Comparison of ENCODE assay signal across 8 cellular contexts in genomic region chr19:12782424-12783225, GRCh38. TPM values are rescaled to one million over a fixed set of nuclear protein-coding genes. Genes with fewer than 3 reads are reported as not detected.
DNase-seq lines count a peak whose midpoint lies in the region; ATAC-seq and TF ChIP-seq lines count a peak whose summit lies in the region.

No MANE protein-coding gene starts in this region.

- H3K27ac Mint-ChIP-seq in neural crest cell (ENCODE audit: unreplicated experiment) = peak overlapping the region; percentile 93
- H3K27ac Mint-ChIP-seq in stimulated activated naive CD8-positive, alpha-beta T cell treated with anti-CD3 and anti-CD28 coated beads, Interleukin-15, amount 100 ng/mL, for 72 hours = peak overlapping the region; percentile 90 to 95

- H3K9me3 Mint-ChIP-seq in neural crest cell = no peaks in the 10 kb centered on the region
- no peaks in the 10 kb centered on the region for H3K9me3 Mint-ChIP-seq in stimulated activated naive CD8-positive, alpha-beta T cell treated with anti-CD3 and anti-CD28 coated beads, Interleukin-15, amount 100 ng/mL, for 72 hours

- no peaks in the 10 kb centered on the region for H3K36me3 Mint-ChIP-seq in neural crest cell (ENCODE audit: low read depth)

- peak overlapping the region; percentile 90 for H3K4me3 Mint-ChIP-seq in neural crest cell
- peak overlapping the region; percentile 88 to 89 for H3K4me3 Mint-ChIP-seq in stimulated activated naive CD8-positive, alpha-beta T cell treated with anti-CD3 and anti-CD28 coated beads, Interleukin-15, amount 100 ng/mL, for 72 hours

- H3K27me3 Mint-ChIP-seq in neural crest cell (ENCODE audit: low read depth) = peaks cover 9% of the 10 kb centered on the region
- H3K27me3 Mint-ChIP-seq in stimulated activated naive CD8-positive, alpha-beta T cell treated with anti-CD3 and anti-CD28 coated beads, Interleukin-15, amount 100 ng/mL, for 72 hours = no peaks in the 10 kb centered on the region

- peak; percentile 70 for ATAC-seq in stimulated activated naive CD8-positive, alpha-beta T cell treated with anti-CD3 and anti-CD28 coated beads, Interleukin-15, amount 100 ng/mL, for 72 hours

- DNase-seq in NCI-H2029 (lab: John Stamatoyannopoulos, UW) (peak; percentile 69), NCI-H2029 treated with DMSO at 0.1 percent for 48 hours (lab: John Stamatoyannopoulos, UW) (no peak), HT1080 (ENCODE audit: low read depth) (peak; percentile 80), RKO (ENCODE audit: low spot score) (peak; percentile 67), fibroblast of villous mesenchyme (ENCODE audit: low read depth) (peak; percentile 90), neural crest cell (ENCODE audit: low read depth, low spot score) (peak; percentile 62)
- DNase-seq in activated T-helper 9 cell treated with anti-CD3 and anti-CD28 coated beads, Interleukin-2, amount 50 U/mL, for 16 hours (ENCODE audit: low read depth) = peak; percentile 85
- peak; percentile 95 to 97 for DNase-seq in stimulated activated naive CD8-positive, alpha-beta T cell treated with anti-CD3 and anti-CD28 coated beads, Interleukin-15, amount 100 ng/mL, for 72 hours

- H3K4me3 ChIP-seq in fibroblast of villous mesenchyme (ENCODE audit: low read depth, low read length) = peak overlapping the region; percentile 57

- H3K4me1 Mint-ChIP-seq in neural crest cell = peaks cover 25% of the 10 kb centered on the region
- H3K4me1 Mint-ChIP-seq in stimulated activated naive CD8-positive, alpha-beta T cell treated with anti-CD3 and anti-CD28 coated beads, Interleukin-15, amount 100 ng/mL, for 72 hours = peaks cover 36% of the 10 kb centered on the region

- TF ChIP-seq CTCF in fibroblast of villous mesenchyme (IDR thresholded peaks at IDR 0.05; ENCODE audit: insufficient read depth, low read depth, low read length) = peak; percentile 17
- no peak for TF ChIP-seq CTCF in neural crest cell (conservative IDR thresholded peaks at IDR 0.05)

RNA-seq across cellular contexts. Expression of gene HOOK2, which starts 7.3 kb away (rescaled TPM):
- total RNA-seq in HT1080 (2014; rRNA removed; shearing (Covaris generic)) = 4.7 and 6.9 TPM in 2 replicates
- polyA plus RNA-seq in HT1080 (2015; cell fraction: cytosol; rRNA removed) = 3.0 and 4.1 TPM in 2 replicates
- polyA plus RNA-seq in HT1080 (2015; cell fraction: nucleus; rRNA removed) = 19.2 and 34.5 TPM in 2 replicates
- total RNA-seq in fibroblast of villous mesenchyme = 12.2 and 15.1 TPM in 2 replicates
- 27.9 and 28.8 TPM in 2 replicates for total RNA-seq in neural crest cell

RNA-seq across cellular contexts. Expression of gene JUNB, which starts 8.7 kb away (rescaled TPM):
- 33.9 and 38.1 TPM in 2 replicates for total RNA-seq in HT1080 (2014; rRNA removed; shearing (Covaris generic))
- polyA plus RNA-seq in HT1080 (2015; cell fraction: cytosol; rRNA removed) = 39.8 and 41.9 TPM in 2 replicates
- polyA plus RNA-seq in HT1080 (2015; cell fraction: nucleus; rRNA removed) = 59.5 and 65.1 TPM in 2 replicates
- total RNA-seq in fibroblast of villous mesenchyme (88.1 and 107 TPM in 2 replicates), neural crest cell (9.3 and 9.6 TPM in 2 replicates)

RNA-seq across cellular contexts. Expression of gene PRDX2, which starts 19.0 kb away (rescaled TPM):
- total RNA-seq in HT1080 (2014; rRNA removed; shearing (Covaris generic)) = 88.6 and 94.3 TPM in 2 replicates
- 110 and 115 TPM in 2 replicates for polyA plus RNA-seq in HT1080 (2015; cell fraction: cytosol; rRNA removed)
- polyA plus RNA-seq in HT1080 (2015; cell fraction: nucleus; rRNA removed) = 72.9 and 85.9 TPM in 2 replicates
- total RNA-seq in fibroblast of villous mesenchyme = 222 and 230 TPM in 2 replicates
- total RNA-seq in neural crest cell = 651 and 672 TPM in 2 replicates

RNA-seq across cellular contexts. Expression of gene THSD8, which starts 19.2 kb away (rescaled TPM):
- total RNA-seq in HT1080 (2014; rRNA removed; shearing (Covaris generic)) = not detected in 2 replicates
- polyA plus RNA-seq in HT1080 (2015; cell fraction: cytosol; rRNA removed) = 0.10 TPM in 1 of 2 replicates, not detected in the other
- not detected in 2 replicates for polyA plus RNA-seq in HT1080 (2015; cell fraction: nucleus; rRNA removed)
- total RNA-seq in fibroblast of villous mesenchyme (not detected in 2 replicates), neural crest cell (34.7 and 49.1 TPM in 2 replicates)

RNA-seq across cellular contexts. Expression of gene RNASEH2A, which starts 23.8 kb away (rescaled TPM):
- total RNA-seq in HT1080 (2014; rRNA removed; shearing (Covaris generic)) = 52.9 and 68.6 TPM in 2 replicates
- polyA plus RNA-seq in HT1080 (2015; cell fraction: cytosol; rRNA removed) = 31.8 and 34.6 TPM in 2 replicates
- polyA plus RNA-seq in HT1080 (2015; cell fraction: nucleus; rRNA removed) = 37.5 and 41.2 TPM in 2 replicates
- total RNA-seq in fibroblast of villous mesenchyme (20.0 and 22.9 TPM in 2 replicates), neural crest cell (74.5 and 87.4 TPM in 2 replicates)
